ENCODE assay signal across 28 cellular contexts in the genomic region with DNA sequence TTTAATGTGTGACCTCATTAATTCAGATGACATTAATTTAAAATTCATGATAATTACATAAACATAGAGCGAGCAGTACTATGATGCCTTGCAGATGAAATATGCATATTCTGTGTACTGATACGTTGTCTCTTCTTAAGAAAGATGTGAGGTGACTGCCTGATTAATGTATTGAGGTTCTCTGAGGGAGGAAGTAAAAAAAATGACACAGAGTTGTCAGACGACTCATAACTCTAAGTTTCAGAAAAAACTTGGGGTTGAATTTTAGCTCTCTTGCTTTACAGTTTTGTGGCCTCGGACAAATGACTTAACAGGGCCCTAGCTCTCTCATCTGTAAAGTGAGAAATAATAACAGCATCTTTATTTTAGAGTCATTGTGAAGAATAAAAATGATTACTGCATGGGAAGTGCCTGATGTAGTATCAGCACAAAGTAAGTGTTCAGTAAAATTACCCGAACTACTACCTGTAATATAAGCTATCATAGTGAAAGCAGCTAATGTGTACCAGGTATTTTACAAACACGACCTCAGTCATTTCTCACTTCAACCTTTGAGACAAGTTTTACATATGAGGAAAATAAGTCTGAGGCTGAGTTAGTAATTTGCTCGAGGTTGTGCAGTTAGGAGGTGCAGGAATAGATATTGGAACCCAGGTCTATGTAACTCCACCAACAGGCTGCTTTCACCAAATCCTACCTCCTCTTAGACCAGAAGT.
"Had no signal": no experiment of that assay in that cellular context is flagged by ENCODE, and none has a peak within 500 bp of the region (broad histone marks: within the 10 kb centered on the region; RNA-seq: fewer than 3 reads in every experiment).

No MANE protein-coding gene starts in this region.

- DNase-seq: natural killer cell; occipital lobe; ovary; posterior cingulate gyrus; psoas muscle; right cardiac atrium; sigmoid colon; small intestine; stimulated activated CD4-positive, alpha-beta T cell treated with anti-CD3 and anti-CD28 coated beads, Interleukin-15, amount 100 ng/mL, for 24 hours; stimulated activated CD4-positive, alpha-beta T cell treated with anti-CD3 and anti-CD28 coated beads, Interleukin-2, amount 100 ng/mL, for 24 hours; stimulated activated CD4-positive, alpha-beta T cell treated with anti-CD3 and anti-CD28 coated beads, Interleukin-2, amount 100 ng/mL, for 48 hours; stimulated activated CD4-positive, alpha-beta T cell treated with anti-CD3 and anti-CD28 coated beads, Interleukin-4, amount 100 ng/mL, for 24 hours; stimulated activated naive B cell treated with anti-CD40 and anti-IgM and Interleukin-4, amounts not matched to agents 10 μg/mL and 1 μg/mL and 100 μg/mL, for 72 hours; stimulated activated naive CD4-positive, alpha-beta T cell treated with Interleukin-2 at 50 U/mL for 16 hours; stomach; thyroid gland; trophoblast cell; upper lobe of left lung had no signal

- H3K27ac Mint-ChIP-seq: natural killer cell; nephron; neural progenitor cell; progenitor cell of endocrine pancreas; stimulated activated effector memory CD8-positive, alpha-beta T cell treated with anti-CD3 and anti-CD28 coated beads, Interleukin-12 subunit alpha, Interleukin-12 subunit beta, amount 100 ng/mL, for 72 hours; stimulated activated naive B cell treated with anti-CD40 and anti-IgM and Interleukin-4, amounts not matched to agents 10 μg/mL and 1 μg/mL and 100 μg/mL, for 72 hours; stimulated activated naive CD8-positive, alpha-beta T cell treated with anti-CD3 and anti-CD28 coated beads, Interleukin-15, Interleukin-2, amounts not matched to agents 100 ng/mL and 50 ng/mL, for 24 hours had no signal

- FAIRE-seq: small intestine, urothelium cell line had no signal

- H3K36me3 Mint-ChIP-seq: natural killer cell; neural progenitor cell; stimulated activated effector memory CD8-positive, alpha-beta T cell treated with anti-CD3 and anti-CD28 coated beads, Interleukin-12 subunit alpha, Interleukin-12 subunit beta, amount 100 ng/mL, for 72 hours; stimulated activated naive B cell treated with anti-CD40 and anti-IgM and Interleukin-4, amounts not matched to agents 10 μg/mL and 1 μg/mL and 100 μg/mL, for 72 hours had no signal

- H3K4me2 ChIP-seq: neural progenitor cell had no signal

- H3K4me3 Mint-ChIP-seq: natural killer cell; nephron; neural progenitor cell; stimulated activated effector memory CD8-positive, alpha-beta T cell treated with anti-CD3 and anti-CD28 coated beads, Interleukin-12 subunit alpha, Interleukin-12 subunit beta, amount 100 ng/mL, for 72 hours; stimulated activated naive B cell treated with anti-CD40 and anti-IgM and Interleukin-4, amounts not matched to agents 10 μg/mL and 1 μg/mL and 100 μg/mL, for 72 hours; stimulated activated naive CD8-positive, alpha-beta T cell treated with anti-CD3 and anti-CD28 coated beads, Interleukin-15, Interleukin-2, amounts not matched to agents 100 ng/mL and 50 ng/mL, for 24 hours had no signal

- H3K9me3 ChIP-seq: ovary, psoas muscle, sigmoid colon, thoracic aorta, thyroid gland, vagina had no signal

- H3K36me3 ChIP-seq: neural progenitor cell, ovary, sigmoid colon, stomach, thoracic aorta, thyroid gland, tibial nerve, upper lobe of left lung, vagina had no signal

- ATAC-seq: natural killer cell; psoas muscle; right cardiac atrium; stimulated activated effector memory CD8-positive, alpha-beta T cell treated with anti-CD3 and anti-CD28 coated beads, Interleukin-12 subunit alpha, Interleukin-12 subunit beta, amount 100 ng/mL, for 72 hours; stimulated activated naive B cell treated with anti-CD40 and anti-IgM and Interleukin-4, amounts not matched to agents 10 μg/mL and 1 μg/mL and 100 μg/mL, for 72 hours had no signal

- H3K27ac ChIP-seq: neural progenitor cell, ovary, parathyroid adenoma, psoas muscle, sigmoid colon, stomach, thoracic aorta, thyroid gland, tibial nerve, upper lobe of left lung, vagina had no signal

- H3K79me2 ChIP-seq: parathyroid adenoma had no signal

- H2AFZ ChIP-seq: neural progenitor cell, parathyroid adenoma had no signal

- H3K4me1 ChIP-seq: neural progenitor cell, parathyroid adenoma, psoas muscle, sigmoid colon, stomach, thyroid gland, tibial nerve, upper lobe of left lung, vagina had no signal

- H3K4me1 Mint-ChIP-seq: natural killer cell; nephron; neural progenitor cell; stimulated activated effector memory CD8-positive, alpha-beta T cell treated with anti-CD3 and anti-CD28 coated beads, Interleukin-12 subunit alpha, Interleukin-12 subunit beta, amount 100 ng/mL, for 72 hours; stimulated activated naive B cell treated with anti-CD40 and anti-IgM and Interleukin-4, amounts not matched to agents 10 μg/mL and 1 μg/mL and 100 μg/mL, for 72 hours had no signal

- H3K27me3 ChIP-seq: neural progenitor cell, ovary, sigmoid colon, thyroid gland, tibial nerve, upper lobe of left lung, vagina had no signal

- H3K4me3 ChIP-seq: neural progenitor cell, ovary, psoas muscle, sigmoid colon, stomach, thoracic aorta, thyroid gland, tibial nerve, upper lobe of left lung, vagina had no signal

- H3K9ac ChIP-seq: neural progenitor cell, parathyroid adenoma had no signal
